In genomic region chr1:112619518-112620458, GRCh38 we compare ENCODE assay signal across 8 cellular contexts. TPM values are rescaled to one million over a fixed set of nuclear protein-coding genes. Genes with fewer than 3 reads are reported as not detected.
DNase-seq lines count a peak whose midpoint lies in the region; ATAC-seq and TF ChIP-seq lines count a peak whose summit lies in the region.

TSS of gene CAPZA1 (plus strand) at chr1:112619832. CDS start at chr1:112619845, 13 bp downstream.

- intact Hi-C loops in T-helper 2 cell treated with Interferon-gamma antibody and Interleukin-4, amounts not matched to agents 100 ng/mL and 5 ng/mL, for 36 hours (cut with micrococcal nuclease), result loop anchor here (1.0 to 5.0 kb wide), 6 partner anchors 86 to 1963 kb away; partner anchors contain the start of genes BCAS2, PPM1J and SLC16A1
- intact Hi-C loops in right cardiac atrium (cut with DNase I) (loop anchor here (2.0 to 10.0 kb wide), 5 partner anchors 55 to 227 kb away; partner anchors contain the start of genes RHOC (in 4 of the 4) and MOV10 (in 2 of the 4)), uterus (cut with DNase I; ENCODE audit: low total_unique reads) (loop anchor here (10.0 kb wide), 1 partner anchor 85 kb away; the partner anchor contains the start of gene RHOC)

- under 1% methylated on average over 53 of the region's 53 CpGs for WGBS in right cardiac atrium

- DNase-seq in NCI-H1930 (lab: John Stamatoyannopoulos, UW) (peak; percentile 70 to 82), anterior cingulate cortex (lab: John Stamatoyannopoulos, UW) (peak; percentile 47 to 93 (median 87)), right cardiac atrium (peak; percentile 93 to 97 (median 96)), putamen (ENCODE audit: low spot score) (peak; percentile 92), uterus (peak; percentile 88 to 91)

- H3K36me3 ChIP-seq in uterus, result no peaks in the 10 kb centered on the region

- H3K27me3 ChIP-seq in right cardiac atrium (ENCODE audit: control insufficient read depth, insufficient read depth) (no peaks in the 10 kb centered on the region), uterus (no peaks in the 10 kb centered on the region)

- H3K9me3 ChIP-seq in right cardiac atrium (ENCODE audit: control insufficient read depth, low read length), result no peaks in the 10 kb centered on the region
- no peaks in the 10 kb centered on the region for H3K9me3 ChIP-seq in uterus

- peak; percentile 82 for ATAC-seq in GM18505 (IDR thresholded peaks at IDR 0.05; ENCODE audit: unreplicated experiment)
- peak; percentile 69 for ATAC-seq in HG02970 (IDR thresholded peaks at IDR 0.05; ENCODE audit: low FRiP score, unreplicated experiment)
- peak; percentile 97 to 99 for ATAC-seq in right cardiac atrium

- TF ChIP-seq POLR2A in GM18505 (IDR thresholded peaks at IDR 0.05; ENCODE audit: borderline replicate concordance, extremely low read depth, insufficient read depth, insufficient read length), result peak; percentile 96
- TF ChIP-seq POLR2A in uterus (IDR thresholded peaks at IDR 0.05), result peak; percentile 64 to 75

- peaks cover 3% of the 10 kb centered on the region for H3K4me1 ChIP-seq in right cardiac atrium (ENCODE audit: control insufficient read depth, insufficient read depth, low read length)
- H3K4me1 ChIP-seq in uterus, result peaks cover 0 to 10% of the 10 kb centered on the region in 2 donors

- H3K4me3 ChIP-seq in right cardiac atrium (ENCODE audit: low read length), result peak within 1 kb of the TSS; percentile 86
- peak within 1 kb of the TSS; percentile 93 to 95 for H3K4me3 ChIP-seq in uterus

- TF ChIP-seq CTCF in uterus (IDR thresholded peaks at IDR 0.05), result no peak

- H3K27ac ChIP-seq in right cardiac atrium (ENCODE audit: low read length) (peak within 1 kb of the TSS; percentile 100), uterus (peak within 1 kb of the TSS; percentile 96 to 98)

RNA-seq across cellular contexts. Expression of gene CAPZA1, which starts in this region (rescaled TPM):
- total RNA-seq in T-helper 2 cell treated with Interferon-gamma antibody and Interleukin-4, amounts not matched to agents 100 ng/mL and 5 ng/mL, for 36 hours, result 274 and 282 TPM in 2 replicates
- total RNA-seq in right cardiac atrium (10 to 100 TPM; 30.2 to 53.4 (median 43.4) TPM), uterus (100 to 1,000 TPM in 3 of 4 donors, 10 to 100 TPM in 1; 60.6 to 503 (median 151) TPM)
- 22.3 TPM for polyA plus RNA-seq in right cardiac atrium

Comparison
In these comparisons a context has a peak if more than half of its experiments do, and no peak if none do; other contexts are left out.
1. Peak in every context shown above with its lines: DNase-seq, ATAC-seq, H3K4me3 ChIP-seq and H3K27ac ChIP-seq.